8 cellular contexts compared by ENCODE assay signal in genomic region chr4:49154709-49155108, GRCh38.
DNase-seq lines count a peak whose midpoint lies in the region; ATAC-seq and TF ChIP-seq lines count a peak whose summit lies in the region.
"Not testable (repeated sequence)": the region's sequence is repeated elsewhere in the genome, so short reads cannot be mapped to it uniquely, and the experiment has no call there.

No MANE protein-coding gene starts in this region.

- in situ Hi-C loops in Panc1 (cut with HindIII; ENCODE audit: low pct_unique_long_range_greater_than_20kb, low sequenced_read_pairs) = not testable (repeated sequence)

- not testable (repeated sequence) for H3K4me3 Mint-ChIP-seq in endodermal cell

- H3K27me3 Mint-ChIP-seq in endodermal cell (ENCODE audit: insufficient read depth) = not testable (repeated sequence)

- H3K4me3 ChIP-seq in A673 (ENCODE audit: low read depth, low read length, poor library complexity, severe bottlenecking); HFF-Myc (replicated peaks; ENCODE audit: low read depth, low read length); Panc1 (ENCODE audit: low read depth in 2 of 2, low read length in 2 of 2): not testable (repeated sequence)
- H3K4me3 ChIP-seq in endodermal cell (ENCODE audit: low read length) = peak overlapping the region; percentile 24
- H3K4me3 ChIP-seq in iPS-18c (ENCODE audit: insufficient read depth, low read depth, low read length) = peak overlapping the region; percentile 3; the same call in 1 of the 2 replicates

- ATAC-seq in GM18907 (IDR thresholded peaks at IDR 0.05; ENCODE audit: unreplicated experiment) (peak; percentile 50), HG03378 (IDR thresholded peaks at IDR 0.05; ENCODE audit: unreplicated experiment) (peak; percentile 40), omental fat pad (ENCODE audit: low FRiP score) (peak; percentile 59)
- ATAC-seq in Panc1 = not testable (repeated sequence)

- not testable (repeated sequence) for H3K27ac Mint-ChIP-seq in endodermal cell

- not testable (repeated sequence) for H3K27ac ChIP-seq in A673 (ENCODE audit: low read depth, low read length, poor library complexity, severe bottlenecking); Panc1 (ENCODE audit: low read length); endodermal cell (ENCODE audit: low read depth, low read length)

- WGBS in endodermal cell (ENCODE audit: insufficient coverage in 1 of 2, insufficient read length in 1 of 2), 2 experiments = 59 to 63% methylated on average over 8 of the region's 8 CpGs

- H3K4me1 ChIP-seq in A673 (ENCODE audit: insufficient read depth, low read length, poor library complexity, severe bottlenecking); Panc1 (ENCODE audit: control insufficient read depth, insufficient read depth, low read length); endodermal cell (ENCODE audit: control insufficient read depth, insufficient read depth, low read length): not testable (repeated sequence)

- POLR2A ChIA-PET in A673 (lab: Charles Lee; ENCODE audit: low non-redundant PET); Panc1 (lab: Charles Lee): not testable (repeated sequence)

- not testable (repeated sequence) for H3K9ac ChIP-seq in endodermal cell (ENCODE audit: extremely low read depth, low read length, poor library complexity, severe bottlenecking)

- peaks cover 91% of the 10 kb centered on the region for H3K9me3 Mint-ChIP-seq in endodermal cell

- H3K27me3 ChIP-seq in A673 (replicated peaks; ENCODE audit: insufficient read depth, low read depth, low read length, poor library complexity); Panc1 (ENCODE audit: control insufficient read depth, insufficient read depth, low read length); endodermal cell (ENCODE audit: control insufficient read depth, insufficient read depth, low read length, poor library complexity, severe bottlenecking): not testable (repeated sequence)

- not testable (repeated sequence) for H3K36me3 ChIP-seq in A673 (ENCODE audit: insufficient read depth, low read length, poor library complexity, severe bottlenecking); Panc1 (ENCODE audit: control insufficient read depth, insufficient read depth, low read length); endodermal cell (ENCODE audit: control insufficient read depth, insufficient read depth, low read length)

- not testable (repeated sequence) for TF ChIP-seq CTCF in A673 (conservative IDR thresholded peaks at IDR 0.05; ENCODE audit: low read depth, low read length); HFF-Myc (IDR thresholded peaks at IDR 0.05; ENCODE audit: low read depth, low read length, missing control alignments); Panc1 (IDR thresholded peaks at IDR 0.05); endodermal cell (conservative IDR thresholded peaks at IDR 0.05); omental fat pad (IDR thresholded peaks at IDR 0.05)

- intact Hi-C loops in A673 (cut with micrococcal nuclease; ENCODE audit: unreplicated experiment); Panc1 (cut with micrococcal nuclease; ENCODE audit: unreplicated experiment): not testable (repeated sequence)

- peaks cover 43% of the 10 kb centered on the region for H3K36me3 Mint-ChIP-seq in endodermal cell (ENCODE audit: low read depth)

- not testable (repeated sequence) for BruUV-seq in A673 (replicated peaks; lab: Mats Ljungman, UMichigan); Panc1 (replicated peaks; lab: Mats Ljungman, UMichigan)

- CTCF ChIA-PET in A673 (lab: Charles Lee); Panc1 (lab: Charles Lee): not testable (repeated sequence)

- peak; percentile 81 for DNase-seq in A673 (ENCODE audit: low spot score)
- peak; percentile 53 for DNase-seq in HFF-Myc (ENCODE audit: extremely low read depth, low read depth)
- DNase-seq in Panc1 (ENCODE audit: low read depth, low spot score) = peak; percentile 24
- DNase-seq in endodermal cell = peak; percentile 48
- DNase-seq in omental fat pad (ENCODE audit: low spot score) = not testable (repeated sequence)

- H3K4me1 Mint-ChIP-seq in endodermal cell = not testable (repeated sequence)

- H3K9me3 ChIP-seq in A673 (ENCODE audit: low read depth, low read length, poor library complexity, severe bottlenecking) = peaks cover 64% of the 10 kb centered on the region
- not testable (repeated sequence) for H3K9me3 ChIP-seq in Panc1 (ENCODE audit: control insufficient read depth, insufficient read depth, low read depth, low read length)
- H3K9me3 ChIP-seq in endodermal cell (ENCODE audit: control insufficient read depth, low read length) = peaks cover 86% of the 10 kb centered on the region
- H3K9me3 ChIP-seq in iPS-18c (ENCODE audit: control insufficient read depth, insufficient read depth, low read length) = peaks cover 63% of the 10 kb centered on the region
